1 cellular context compared by ENCODE assay signal in genomic region chr2:4244422-4244821, GRCh38.
TF ChIP-seq lines count a peak whose summit lies in the region.

No MANE protein-coding gene starts in this region.

TF ChIP-seq in HEK293, 187 proteins besides CTCF, POLR2A, EP300 and RAD21:
- TF ChIP-seq, protein P1, sequence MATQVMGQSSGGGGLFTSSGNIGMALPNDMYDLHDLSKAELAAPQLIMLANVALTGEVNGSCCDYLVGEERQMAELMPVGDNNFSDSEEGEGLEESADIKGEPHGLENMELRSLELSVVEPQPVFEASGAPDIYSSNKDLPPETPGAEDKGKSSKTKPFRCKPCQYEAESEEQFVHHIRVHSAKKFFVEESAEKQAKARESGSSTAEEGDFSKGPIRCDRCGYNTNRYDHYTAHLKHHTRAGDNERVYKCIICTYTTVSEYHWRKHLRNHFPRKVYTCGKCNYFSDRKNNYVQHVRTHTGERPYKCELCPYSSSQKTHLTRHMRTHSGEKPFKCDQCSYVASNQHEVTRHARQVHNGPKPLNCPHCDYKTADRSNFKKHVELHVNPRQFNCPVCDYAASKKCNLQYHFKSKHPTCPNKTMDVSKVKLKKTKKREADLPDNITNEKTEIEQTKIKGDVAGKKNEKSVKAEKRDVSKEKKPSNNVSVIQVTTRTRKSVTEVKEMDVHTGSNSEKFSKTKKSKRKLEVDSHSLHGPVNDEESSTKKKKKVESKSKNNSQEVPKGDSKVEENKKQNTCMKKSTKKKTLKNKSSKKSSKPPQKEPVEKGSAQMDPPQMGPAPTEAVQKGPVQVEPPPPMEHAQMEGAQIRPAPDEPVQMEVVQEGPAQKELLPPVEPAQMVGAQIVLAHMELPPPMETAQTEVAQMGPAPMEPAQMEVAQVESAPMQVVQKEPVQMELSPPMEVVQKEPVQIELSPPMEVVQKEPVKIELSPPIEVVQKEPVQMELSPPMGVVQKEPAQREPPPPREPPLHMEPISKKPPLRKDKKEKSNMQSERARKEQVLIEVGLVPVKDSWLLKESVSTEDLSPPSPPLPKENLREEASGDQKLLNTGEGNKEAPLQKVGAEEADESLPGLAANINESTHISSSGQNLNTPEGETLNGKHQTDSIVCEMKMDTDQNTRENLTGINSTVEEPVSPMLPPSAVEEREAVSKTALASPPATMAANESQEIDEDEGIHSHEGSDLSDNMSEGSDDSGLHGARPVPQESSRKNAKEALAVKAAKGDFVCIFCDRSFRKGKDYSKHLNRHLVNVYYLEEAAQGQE (tag by site-specific recombination; IDR thresholded peaks at IDR 0.05) = 0 out of 2 replicates have a peak, but pooled peaks have one; percentile 27
- TF ChIP-seq ZNF426 (tag by site-specific recombination; IDR thresholded peaks at IDR 0.05) (peak; percentile 49), ZNF140 (tag by site-specific recombination; IDR thresholded peaks at IDR 0.05) (peak; percentile 25; the same call in 1 of the 2 replicates), ZNF394 (tag by site-specific recombination; IDR thresholded peaks at IDR 0.05; ENCODE audit: borderline replicate concordance) (peak; percentile 56; the same call in 1 of the 2 replicates), ZNF623 (tag by site-specific recombination; IDR thresholded peaks at IDR 0.05) (0 out of 2 replicates have a peak, but pooled peaks have one; percentile 22), ZNF555 (tag by site-specific recombination; conservative IDR thresholded peaks at IDR 0.05) (peak; percentile 34; the same call in 1 of the 2 replicates)
- TF ChIP-seq, protein P2, sequence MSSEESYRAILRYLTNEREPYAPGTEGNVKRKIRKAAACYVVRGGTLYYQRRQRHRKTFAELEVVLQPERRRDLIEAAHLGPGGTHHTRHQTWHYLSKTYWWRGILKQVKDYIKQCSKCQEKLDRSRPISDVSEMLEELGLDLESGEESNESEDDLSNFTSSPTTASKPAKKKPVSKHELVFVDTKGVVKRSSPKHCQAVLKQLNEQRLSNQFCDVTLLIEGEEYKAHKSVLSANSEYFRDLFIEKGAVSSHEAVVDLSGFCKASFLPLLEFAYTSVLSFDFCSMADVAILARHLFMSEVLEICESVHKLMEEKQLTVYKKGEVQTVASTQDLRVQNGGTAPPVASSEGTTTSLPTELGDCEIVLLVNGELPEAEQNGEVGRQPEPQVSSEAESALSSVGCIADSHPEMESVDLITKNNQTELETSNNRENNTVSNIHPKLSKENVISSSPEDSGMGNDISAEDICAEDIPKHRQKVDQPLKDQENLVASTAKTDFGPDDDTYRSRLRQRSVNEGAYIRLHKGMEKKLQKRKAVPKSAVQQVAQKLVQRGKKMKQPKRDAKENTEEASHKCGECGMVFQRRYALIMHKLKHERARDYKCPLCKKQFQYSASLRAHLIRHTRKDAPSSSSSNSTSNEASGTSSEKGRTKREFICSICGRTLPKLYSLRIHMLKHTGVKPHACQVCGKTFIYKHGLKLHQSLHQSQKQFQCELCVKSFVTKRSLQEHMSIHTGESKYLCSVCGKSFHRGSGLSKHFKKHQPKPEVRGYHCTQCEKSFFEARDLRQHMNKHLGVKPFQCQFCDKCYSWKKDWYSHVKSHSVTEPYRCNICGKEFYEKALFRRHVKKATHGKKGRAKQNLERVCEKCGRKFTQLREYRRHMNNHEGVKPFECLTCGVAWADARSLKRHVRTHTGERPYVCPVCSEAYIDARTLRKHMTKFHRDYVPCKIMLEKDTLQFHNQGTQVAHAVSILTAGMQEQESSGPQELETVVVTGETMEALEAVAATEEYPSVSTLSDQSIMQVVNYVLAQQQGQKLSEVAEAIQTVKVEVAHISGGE (tag by site-specific recombination; conservative IDR thresholded peaks at IDR 0.05; ENCODE audit: low read depth) = peak; percentile 54
- TF ChIP-seq, protein P3, sequence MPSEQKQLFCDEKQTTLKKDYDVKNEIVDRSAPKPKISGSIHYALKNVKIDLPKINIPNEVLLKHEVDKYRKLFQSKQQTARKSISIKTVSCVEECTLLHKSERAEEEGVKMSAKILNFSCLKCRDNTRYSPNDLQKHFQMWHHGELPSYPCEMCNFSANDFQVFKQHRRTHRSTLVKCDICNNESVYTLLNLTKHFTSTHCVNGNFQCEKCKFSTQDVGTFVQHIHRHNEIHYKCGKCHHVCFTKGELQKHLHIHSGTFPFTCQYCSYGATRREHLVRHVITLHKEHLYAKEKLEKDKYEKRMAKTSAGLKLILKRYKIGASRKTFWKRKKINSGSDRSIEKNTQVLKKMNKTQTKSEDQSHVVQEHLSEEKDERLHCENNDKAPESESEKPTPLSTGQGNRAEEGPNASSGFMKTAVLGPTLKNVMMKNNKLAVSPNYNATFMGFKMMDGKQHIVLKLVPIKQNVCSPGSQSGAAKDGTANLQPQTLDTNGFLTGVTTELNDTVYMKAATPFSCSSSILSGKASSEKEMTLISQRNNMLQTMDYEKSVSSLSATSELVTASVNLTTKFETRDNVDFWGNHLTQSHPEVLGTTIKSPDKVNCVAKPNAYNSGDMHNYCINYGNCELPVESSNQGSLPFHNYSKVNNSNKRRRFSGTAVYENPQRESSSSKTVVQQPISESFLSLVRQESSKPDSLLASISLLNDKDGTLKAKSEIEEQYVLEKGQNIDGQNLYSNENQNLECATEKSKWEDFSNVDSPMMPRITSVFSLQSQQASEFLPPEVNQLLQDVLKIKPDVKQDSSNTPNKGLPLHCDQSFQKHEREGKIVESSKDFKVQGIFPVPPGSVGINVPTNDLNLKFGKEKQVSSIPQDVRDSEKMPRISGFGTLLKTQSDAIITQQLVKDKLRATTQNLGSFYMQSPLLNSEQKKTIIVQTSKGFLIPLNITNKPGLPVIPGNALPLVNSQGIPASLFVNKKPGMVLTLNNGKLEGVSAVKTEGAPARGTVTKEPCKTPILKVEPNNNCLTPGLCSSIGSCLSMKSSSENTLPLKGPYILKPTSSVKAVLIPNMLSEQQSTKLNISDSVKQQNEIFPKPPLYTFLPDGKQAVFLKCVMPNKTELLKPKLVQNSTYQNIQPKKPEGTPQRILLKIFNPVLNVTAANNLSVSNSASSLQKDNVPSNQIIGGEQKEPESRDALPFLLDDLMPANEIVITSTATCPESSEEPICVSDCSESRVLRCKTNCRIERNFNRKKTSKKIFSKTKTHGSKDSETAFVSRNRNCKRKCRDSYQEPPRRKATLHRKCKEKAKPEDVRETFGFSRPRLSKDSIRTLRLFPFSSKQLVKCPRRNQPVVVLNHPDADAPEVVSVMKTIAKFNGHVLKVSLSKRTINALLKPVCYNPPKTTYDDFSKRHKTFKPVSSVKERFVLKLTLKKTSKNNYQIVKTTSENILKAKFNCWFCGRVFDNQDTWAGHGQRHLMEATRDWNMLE (tag by site-specific recombination; conservative IDR thresholded peaks at IDR 0.05; ENCODE audit: low read depth) = 0 out of 2 replicates have a peak, but pooled peaks have one; percentile 57
